Comparison of ENCODE assay signal across 27 cellular contexts in genomic region chr7:159146084-159146858, GRCh38. TPM values are rescaled to one million over a fixed set of nuclear protein-coding genes. Genes with fewer than 3 reads are reported as not detected.
"Had no signal": no experiment of that assay in that cellular context is flagged by ENCODE, and none has a peak within 500 bp of the region (broad histone marks: within the 10 kb centered on the region; RNA-seq: fewer than 3 reads in every experiment).

No MANE protein-coding gene starts in this region.

- FAIRE-seq: colon had no signal

- DNase-seq: activated B cell treated with CpG ODN at 0.5 μM for 24 hours; activated CD4-positive, alpha-beta T cell treated with anti-CD3 and anti-CD28 coated beads for 48 hours; activated CD4-positive, alpha-beta T cell treated with anti-CD3 and anti-CD28 coated beads, Interleukin-2, amount 50 U/mL, for 1 hour; activated CD4-positive, alpha-beta T cell treated with anti-CD3 and anti-CD28 coated beads, Interleukin-2, amount 50 U/mL, for 48 hours; activated CD8-positive, alpha-beta memory T cell treated with anti-CD3 and anti-CD28 coated beads for 24 hours; activated CD8-positive, alpha-beta T cell treated with anti-CD3 and anti-CD28 coated beads for 36 hours; activated effector memory CD4-positive, alpha-beta T cell treated with Interleukin-2 at 50 U/mL for 16 hours; activated gamma-delta T cell treated with Interleukin-2 at 50 U/mL for 16 hours; activated naive CD4-positive, alpha-beta T cell treated with anti-CD3 and anti-CD28 coated beads, Interleukin-2, amount 50 U/mL, for 16 hours; activated naive CD4-positive, alpha-beta T cell treated with Interleukin-2 at 50 U/mL for 16 hours; activated T-cell treated with anti-CD3 and anti-CD28 coated beads, Interleukin-2, amount 50 U/mL, for 4 hours; amniotic stem cell; anterior cingulate cortex; caudate nucleus; cortex of kidney; dermis blood vessel endothelial cell; effector CD4-positive, alpha-beta T cell; esophagus squamous epithelium; foreskin melanocyte; T-helper 17 cell; T1000; WERI-Rb-1 had no signal

- H3K36me3 ChIP-seq: esophagus squamous epithelium, gastroesophageal sphincter, WERI-Rb-1 had no signal

- H3K9me3 ChIP-seq: body of pancreas, esophagus squamous epithelium, gastroesophageal sphincter had no signal

- H3K27me3 ChIP-seq: body of pancreas had no signal

- H3K27ac ChIP-seq: body of pancreas, epithelial cell of prostate, WERI-Rb-1 had no signal

RNA-seq across cellular contexts. Expression of gene VIPR2, which starts 1.6 kb away (rescaled TPM):
- polyA plus RNA-seq: fibroblast of lung had no signal
